Comparison of ENCODE assay signal across 9 cellular contexts in genomic region chr5:2756211-2756746, GRCh38. TPM values are rescaled to one million over a fixed set of nuclear protein-coding genes. Genes with fewer than 3 reads are reported as not detected.
DNase-seq lines count a peak whose midpoint lies in the region; ATAC-seq and TF ChIP-seq lines count a peak whose summit lies in the region.
"Had no signal": no experiment of that assay in that cellular context is flagged by ENCODE, and none has a peak within 500 bp of the region (broad histone marks: within the 10 kb centered on the region; RNA-seq: fewer than 3 reads in every experiment).

No MANE protein-coding gene starts in this region.

- ATAC-seq in thoracic aorta (ENCODE audit: insufficient number of reproducible peaks, low FRiP score, low read depth): no peak
- no peak for ATAC-seq in HG02885 (IDR thresholded peaks at IDR 0.05; ENCODE audit: poor library complexity, unreplicated experiment)
- no peak for ATAC-seq in left colon
- ATAC-seq in HG03520 (IDR thresholded peaks at IDR 0.05; ENCODE audit: unreplicated experiment): no peak

- H3K4me1 Mint-ChIP-seq in activated T-cell treated with anti-CD3 and anti-CD28 coated beads, Interleukin-2, amount 50 U/mL, for 24 hours (ENCODE audit: low read depth): peaks cover 15% of the 10 kb centered on the region
- H3K4me1 Mint-ChIP-seq in MCF 10A (ENCODE audit: insufficient read depth, unreplicated experiment): peaks cover 28% of the 10 kb centered on the region

- H3K9me3 ChIP-seq in thoracic aorta: no peaks in the 10 kb centered on the region

- H3K27me3 Mint-ChIP-seq in activated T-cell treated with anti-CD3 and anti-CD28 coated beads, Interleukin-2, amount 50 U/mL, for 24 hours: peaks cover 77% of the 10 kb centered on the region
- no peaks in the 10 kb centered on the region for H3K27me3 Mint-ChIP-seq in MCF 10A (ENCODE audit: insufficient read depth, unreplicated experiment)

- H3K27me3 ChIP-seq in thoracic aorta (replicated peaks; ENCODE audit: insufficient read depth): peaks cover 8% of the 10 kb centered on the region

- no peak overlapping the region for H3K27ac ChIP-seq in thoracic aorta

- POLR2A ChIA-PET in MCF 10A (lab: Yijun Ruan, JAX): interaction anchor here (0.8 to 1.0 kb wide), 2 partner anchors 10 to 11 kb away, joined by 3 read pairs; no protein-coding TSS in a partner anchor

- H3K4me3 Mint-ChIP-seq in activated T-cell treated with anti-CD3 and anti-CD28 coated beads, Interleukin-2, amount 50 U/mL, for 24 hours: peak overlapping the region; percentile 24
- no peak overlapping the region for H3K4me3 Mint-ChIP-seq in MCF 10A (ENCODE audit: unreplicated experiment)

- H3K4me3 ChIP-seq in lower leg skin (ENCODE audit: low read depth, poor library complexity, severe bottlenecking) (peak overlapping the region; percentile 58), thoracic aorta (peak overlapping the region; percentile 65)

- no peaks in the 10 kb centered on the region for H3K36me3 ChIP-seq in thoracic aorta

- peak overlapping the region; percentile 44 for H3K27ac Mint-ChIP-seq in activated T-cell treated with anti-CD3 and anti-CD28 coated beads, Interleukin-2, amount 50 U/mL, for 24 hours
- peak overlapping the region; percentile 75 for H3K27ac Mint-ChIP-seq in MCF 10A (ENCODE audit: low read depth, unreplicated experiment)

- H3K9me3 Mint-ChIP-seq in activated T-cell treated with anti-CD3 and anti-CD28 coated beads, Interleukin-2, amount 50 U/mL, for 24 hours: no peaks in the 10 kb centered on the region
- H3K9me3 Mint-ChIP-seq in MCF 10A (ENCODE audit: unreplicated experiment): no peaks in the 10 kb centered on the region

- CTCF ChIA-PET in MCF 10A (lab: Yijun Ruan, JAX): interaction anchor here (0.6 kb wide), 1 partner anchor 92 kb away, joined by 4 read pairs; no protein-coding TSS in a partner anchor

- intact Hi-C loops in MCF 10A (cut with micrococcal nuclease): no loop called here
- intact Hi-C loops in lower leg skin (cut with DNase I; ENCODE audit: low total_unique reads): no loop called here
- intact Hi-C loops in left colon (cut with DNase I, micrococcal nuclease): no loop called here

- TF ChIP-seq POLR2A in lower leg skin (IDR thresholded peaks at IDR 0.05): no peak

- WGBS in lower leg skin, 2 donors: 1 to 2% methylated on average over 43 of the region's 43 CpGs

- TF ChIP-seq CTCF in MCF 10A (IDR thresholded peaks at IDR 0.05; ENCODE audit: unreplicated experiment): no peak
- TF ChIP-seq CTCF in lower leg skin (IDR thresholded peaks at IDR 0.05): no peak
- no peak for TF ChIP-seq CTCF in thoracic aorta (IDR thresholded peaks at IDR 0.05)

- DNase-seq in activated T-cell treated with anti-CD3 and anti-CD28 coated beads, Interleukin-2, amount 50 U/mL, for 24 hours: no peak
- no peak for DNase-seq in activated T-cell treated with anti-CD3 and anti-CD28 coated beads for 4 hours
- DNase-seq in MCF 10A (ENCODE audit: unreplicated experiment): no peak
- peak in 1 of 2 donors; percentile 93 for DNase-seq in lower leg skin (ENCODE audit: low spot score in 2 of 2)
- no peak for DNase-seq in thoracic aorta (ENCODE audit: low spot score)
- DNase-seq in left colon: no peak

- no peaks in the 10 kb centered on the region for H3K36me3 Mint-ChIP-seq in activated T-cell treated with anti-CD3 and anti-CD28 coated beads, Interleukin-2, amount 50 U/mL, for 24 hours (ENCODE audit: low read depth)
- peaks cover 18% of the 10 kb centered on the region for H3K36me3 Mint-ChIP-seq in MCF 10A (ENCODE audit: insufficient read depth, unreplicated experiment)

- peaks cover 4 to 26% of the 10 kb centered on the region in 2 donors for H3K4me1 ChIP-seq in thoracic aorta (ENCODE audit: control insufficient read depth in 1 of 2, low read depth in 2 of 2)

- no TSS peak for BruUV-seq in MCF 10A (replicated peaks; lab: Mats Ljungman, UMichigan)

RNA-seq across cellular contexts. Expression of gene IRX2, which starts 4.8 kb away (rescaled TPM):
- 35.4 and 43.4 TPM in 2 replicates for total RNA-seq in MCF 10A (2022)
- 10 to 100 TPM; 31.6 to 70.2 (median 48.9) TPM for total RNA-seq in lower leg skin
- total RNA-seq in thoracic aorta: under 1 TPM; 0.28 to 0.54 TPM
- under 1 TPM in 1 of 2 donors, not detected in 1; 0.21 TPM for total RNA-seq in left colon
- total RNA-seq: T-helper 2 cell treated with Interferon-gamma antibody and Interleukin-4, amounts not matched to agents 100 ng/mL and 5 ng/mL, for 36 hours had no signal

Comparison
In these comparisons a context has a peak if more than half of its experiments do, and no peak if none do; other contexts are left out.
1. RNA of gene IRX2, which starts 4.8 kb away (total RNA-seq): 31.6 to 70.2 TPM in lower leg skin and 35.4 to 43.4 TPM in MCF 10A; 0.28 to 0.54 TPM in thoracic aorta and 0.21 TPM in left colon; every median in the first group is over 10 times any median in the second.